28 cellular contexts compared by ENCODE assay signal in genomic region chr14:68710776-68711175, GRCh38.
DNase-seq lines count a peak whose midpoint lies in the region; ATAC-seq, FAIRE-seq and TF ChIP-seq lines count a peak whose summit lies in the region.
"Had no signal": no experiment of that assay in that cellular context is flagged by ENCODE, and none has a peak within 500 bp of the region (broad histone marks: within the 10 kb centered on the region; RNA-seq: fewer than 3 reads in every experiment).

No MANE protein-coding gene starts in this region.

- no peaks in the 10 kb centered on the region for H3K9me3 ChIP-seq in K562 (replicated peaks; ENCODE audit: control insufficient read depth, insufficient read depth, low read depth, low read length)
- H3K9me3 ChIP-seq: pancreas, spleen, upper lobe of left lung had no signal

- in situ Hi-C loops in K562 (cut with MboI) (loop anchor here (5.0 kb wide), 1 partner anchor 72 kb away; no protein-coding TSS in a partner anchor), KBM-7 (cut with MboI; ENCODE audit: low pct_unique_long_range_greater_than_20kb, low sequenced_read_pairs) (no loop called here)

- no peaks in the 10 kb centered on the region for H3K9me3 Mint-ChIP-seq in activated naive CD4-positive, alpha-beta T cell treated with anti-CD3 and anti-CD28 coated beads, Interleukin-2, amount 10 ng/mL, durations not matched to agents 7 days and 5 days
- H3K9me3 Mint-ChIP-seq: activated CD4-positive, alpha-beta T cell treated with anti-CD3 and anti-CD28 coated beads, Interleukin-2, amount 10 ng/mL, durations not matched to agents 7 days and 5 days; activated T-cell treated with anti-CD3 and anti-CD28 coated beads, Interleukin-2, amount 50 U/mL, for 72 hours; T-helper 2 cell treated with Interferon-gamma antibody and Interleukin-4, amounts not matched to agents 5 μg/mL and 100 μg/mL, for 36 hours had no signal

- 32% methylated on average over 6 of the region's 6 CpGs for WGBS in K562 (ENCODE audit: insufficient coverage, low coverage, missing lambda C conversion rate)

- H2AFZ ChIP-seq in K562 (ENCODE audit: low read depth, low read length), result no peak overlapping the region

- peaks cover 7 to 13% of the 10 kb centered on the region in 2 experiments; a peak in 3 of 5 replicates for H3K4me1 ChIP-seq in K562 (replicated peaks in 1 of 2; ENCODE audit: control insufficient read depth in 2 of 2, insufficient read depth in 2 of 2, low read length in 2 of 2)

- peaks cover 17% of the 10 kb centered on the region for H3K4me1 Mint-ChIP-seq in activated naive CD4-positive, alpha-beta T cell treated with anti-CD3 and anti-CD28 coated beads, Interleukin-2, amount 10 ng/mL, durations not matched to agents 7 days and 5 days

- peak in 1 of 2 experiments; percentile 53; a peak in 2 of 4 replicates for TF ChIP-seq RAD21 in K562 (CRISPR knock-in tag; conservative IDR thresholded peaks at IDR 0.05 in 1 of 2, IDR thresholded peaks at IDR 0.05 in 1 of 2)

- no peak for TF ChIP-seq POLR2A in K562 (conservative IDR thresholded peaks at IDR 0.05)

- peaks cover 11% of the 10 kb centered on the region for H3K27me3 Mint-ChIP-seq in activated naive CD4-positive, alpha-beta T cell treated with anti-CD3 and anti-CD28 coated beads, Interleukin-2, amount 10 ng/mL, durations not matched to agents 7 days and 5 days
- H3K27me3 Mint-ChIP-seq: activated CD4-positive, alpha-beta T cell treated with anti-CD3 and anti-CD28 coated beads, Interleukin-2, amount 10 ng/mL, durations not matched to agents 7 days and 5 days had no signal

- H3K4me2 ChIP-seq in K562 (ENCODE audit: insufficient read depth, low read length), result no peak overlapping the region
- H3K4me2 ChIP-seq: KMS-11 had no signal

- no peak overlapping the region for H3K9ac ChIP-seq in K562 (ENCODE audit: insufficient read depth in 1 of 2, low read depth in 2 of 2, low read length in 2 of 2)
- H3K9ac ChIP-seq: KMS-11 had no signal

- TF ChIP-seq CTCF in K562 (IDR thresholded peaks at IDR 0.05 in 2 of 3, conservative IDR thresholded peaks at IDR 0.05 in 1 of 3; ENCODE audit: insufficient read depth in 2 of 3, low read depth in 1 of 3, low read length in 3 of 3), result peak; percentile 11 to 33 (median 24); a peak in 2 of 6 replicates

- no peaks in the 10 kb centered on the region for H4K20me1 ChIP-seq in K562 (replicated peaks; ENCODE audit: control insufficient read depth, insufficient read depth, low read length)

- no peak overlapping the region for H3K4me3 Mint-ChIP-seq in activated naive CD4-positive, alpha-beta T cell treated with anti-CD3 and anti-CD28 coated beads, Interleukin-2, amount 10 ng/mL, durations not matched to agents 7 days and 5 days
- H3K4me3 Mint-ChIP-seq: activated CD4-positive, alpha-beta T cell treated with anti-CD3 and anti-CD28 coated beads, Interleukin-2, amount 10 ng/mL, durations not matched to agents 7 days and 5 days; activated T-cell treated with anti-CD3 and anti-CD28 coated beads, Interleukin-2, amount 50 U/mL, for 72 hours; T-helper 2 cell treated with Interferon-gamma antibody and Interleukin-4, amounts not matched to agents 5 μg/mL and 100 μg/mL, for 36 hours had no signal

- POLR2A ChIA-PET in K562 (lab: Yijun Ruan, JAX), result interaction anchor here (0.6 kb wide), 1 partner anchor 107 kb away, joined by 3 read pairs; no protein-coding TSS in a partner anchor

- H3K36me3 ChIP-seq in K562 (ENCODE audit: control insufficient read depth, insufficient read depth, low read length), result no peaks in the 10 kb centered on the region
- H3K36me3 ChIP-seq: brain microvascular endothelial cell, pancreas, spleen, upper lobe of left lung had no signal

- no peaks in the 10 kb centered on the region for H3K36me3 Mint-ChIP-seq in activated naive CD4-positive, alpha-beta T cell treated with anti-CD3 and anti-CD28 coated beads, Interleukin-2, amount 10 ng/mL, durations not matched to agents 7 days and 5 days

- no peak for TF ChIP-seq EP300 in K562 (IDR thresholded peaks at IDR 0.05; ENCODE audit: low read length)

- no peaks in the 10 kb centered on the region for H3K27me3 ChIP-seq in K562 (ENCODE audit: control insufficient read depth in 2 of 2, insufficient read depth in 2 of 2, low read length in 2 of 2)
- H3K27me3 ChIP-seq: brain microvascular endothelial cell, pancreas, spleen, upper lobe of left lung had no signal

- no peak overlapping the region for H3K27ac ChIP-seq in K562 (ENCODE audit: extremely low read depth, low read depth, low read length)
- H3K27ac ChIP-seq: brain microvascular endothelial cell, KMS-11, pancreas, VCaP had no signal

- no TSS peak for BruUV-seq in K562 (replicated peaks; lab: Mats Ljungman, UMichigan)

- FAIRE-seq in K562 (lab: Jason Lieb, UNC), result no peak
- FAIRE-seq: H54, pancreas had no signal

- no peaks in the 10 kb centered on the region for H3K79me2 ChIP-seq in K562 (ENCODE audit: control insufficient read depth, insufficient read depth, low read length)

- H3K4me3 ChIP-seq in K562, result no peak overlapping the region
- H3K4me3 ChIP-seq: pancreas, spleen, upper lobe of left lung had no signal

- ATAC-seq in K562 (peak; percentile 60; the same call in 2 of the 3 replicates), GM18867 (IDR thresholded peaks at IDR 0.05; ENCODE audit: unreplicated experiment) (no peak), HG03460 (IDR thresholded peaks at IDR 0.05; ENCODE audit: unreplicated experiment) (no peak)
- ATAC-seq: left cardiac atrium, pancreas, SK-N-SH treated with all-trans-retinoic acid at 6 μM for 48 hours had no signal

- intact Hi-C loops in K562 (cut with micrococcal nuclease), result no loop called here

- H3K27ac Mint-ChIP-seq in activated naive CD4-positive, alpha-beta T cell treated with anti-CD3 and anti-CD28 coated beads, Interleukin-2, amount 10 ng/mL, durations not matched to agents 7 days and 5 days, result no peak overlapping the region
- H3K27ac Mint-ChIP-seq: activated CD4-positive, alpha-beta T cell treated with anti-CD3 and anti-CD28 coated beads, Interleukin-2, amount 10 ng/mL, durations not matched to agents 7 days and 5 days; T-helper 2 cell treated with Interferon-gamma antibody and Interleukin-4, amounts not matched to agents 5 μg/mL and 100 μg/mL, for 36 hours had no signal

- DNase-seq in activated naive CD4-positive, alpha-beta T cell treated with anti-CD3 and anti-CD28 coated beads, Interleukin-2, amount 10 ng/mL, durations not matched to agents 7 days and 5 days, result peak; percentile 19
- no peak for DNase-seq in activated naive CD4-positive, alpha-beta T cell treated with Interleukin-2 at 50 U/mL for 16 hours
- DNase-seq in K562 (ENCODE audit: extremely low read depth in 1 of 4, low spot score in 3 of 4), result no peak
- DNase-seq in mesenteric fat pad (ENCODE audit: low spot score), result peak; percentile 20
- no peak for DNase-seq in KBM-7
- DNase-seq in NCI-H1436 (lab: John Stamatoyannopoulos, UW), result no peak
- DNase-seq: 8988T; activated CD4-positive, alpha-beta T cell treated with anti-CD3 and anti-CD28 coated beads, Interleukin-2, amount 10 ng/mL, durations not matched to agents 7 days and 5 days; activated naive CD4-positive, alpha-beta T cell treated with anti-CD3 and anti-CD28 coated beads, Interleukin-2, amount 50 U/mL, for 16 hours; activated T-cell treated with anti-CD3 and anti-CD28 coated beads, Interleukin-2, amount 50 U/mL, for 72 hours; amniotic stem cell; brain microvascular endothelial cell; effector CD4-positive, alpha-beta T cell; EL; foreskin fibroblast; left cardiac atrium; NCI-H1436 treated with DMSO at 0.1 percent for 48 hours; NCI-H2107; spleen; upper lobe of left lung had no signal

- CTCF ChIA-PET in activated naive CD4-positive, alpha-beta T cell treated with anti-CD3 and anti-CD28 coated beads, Interleukin-2, amount 10 ng/mL, durations not matched to agents 7 days and 5 days (lab: Charles Lee), result no interaction called here
- CTCF ChIA-PET in K562 (lab: Yijun Ruan, JAX; ENCODE audit: low intra/inter-chr PET ratio), result no interaction called here

- H3K9me1 ChIP-seq in K562 (ENCODE audit: control insufficient read depth, insufficient read depth, low read length), result no peaks in the 10 kb centered on the region

TF ChIP-seq in K562, 482 proteins besides CTCF, POLR2A, EP300 and RAD21:
- no peak for TF ChIP-seq SMAD4 (CRISPR knock-in tag; conservative IDR thresholded peaks at IDR 0.05)
- no peak for TF ChIP-seq SNIP1 (IDR thresholded peaks at IDR 0.05; ENCODE audit: low read depth)
- no peak for TF ChIP-seq ZNF699 (CRISPR knock-in tag; IDR thresholded peaks at IDR 0.05; ENCODE audit: insufficient replicate concordance)
- no peak for TF ChIP-seq ZBTB33 (CRISPR knock-in tag; IDR thresholded peaks at IDR 0.05)
- TF ChIP-seq U2AF2 (optimal IDR thresholded peaks at IDR 0.05; ENCODE audit: low read depth, low read length), result no peak

Comparison
In these comparisons a context has a peak if more than half of its experiments do, and no peak if none do; other contexts are left out.
1. DNase-seq: peak in activated naive CD4-positive, alpha-beta T cell treated with anti-CD3 and anti-CD28 coated beads, Interleukin-2, amount 10 ng/mL, durations not matched to agents 7 days and 5 days (single experiment) and mesenteric fat pad (single experiment); none in activated naive CD4-positive, alpha-beta T cell treated with Interleukin-2 at 50 U/mL for 16 hours (single experiment), K562 (0 of 4), KBM-7 (single experiment) and NCI-H1436 (single experiment).